ENCODE assay signal across 9 cellular contexts in the genomic region with DNA sequence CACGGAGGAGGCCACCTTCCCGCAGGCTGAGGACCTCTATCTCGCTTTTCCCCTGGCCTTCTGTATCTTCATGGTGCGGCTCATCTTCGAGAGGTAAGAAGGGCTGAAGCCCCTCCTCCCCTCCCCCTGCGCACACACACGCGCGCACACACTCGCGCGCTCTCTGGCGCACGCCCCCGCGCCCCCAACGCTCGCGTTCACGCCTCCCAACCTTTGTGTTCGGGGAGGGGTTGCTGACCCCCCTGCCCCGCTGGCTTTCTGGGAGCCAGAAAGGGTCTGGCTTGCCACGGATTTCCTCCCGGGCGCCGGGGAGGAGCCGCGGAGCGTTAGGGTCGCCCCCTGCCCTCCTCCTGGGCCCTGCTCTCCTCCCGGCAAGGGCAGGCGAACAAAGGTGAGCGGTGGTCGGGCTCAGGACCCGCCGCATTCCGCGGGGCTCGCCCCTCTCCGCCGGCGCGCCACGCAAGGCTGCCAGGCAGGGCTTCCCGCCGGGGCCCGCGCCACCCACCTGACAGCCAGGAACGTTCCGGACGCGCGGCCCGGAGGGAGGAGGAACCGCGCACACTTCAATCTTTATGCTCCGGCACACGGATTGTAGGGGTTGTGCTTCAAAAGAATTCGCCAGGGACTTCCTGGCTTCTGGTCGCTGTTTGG. TPM values are rescaled to one million over a fixed set of nuclear protein-coding genes. Genes with fewer than 3 reads are reported as not detected.
DNase-seq lines count a peak whose midpoint lies in the region; ATAC-seq, FAIRE-seq and TF ChIP-seq lines count a peak whose summit lies in the region.
"Had no signal": no experiment of that assay in that cellular context is flagged by ENCODE, and none has a peak within 500 bp of the region (broad histone marks: within the 10 kb centered on the region; RNA-seq: fewer than 3 reads in every experiment).

No MANE protein-coding gene starts in this region.

- no peaks in the 10 kb centered on the region for H3K36me3 Mint-ChIP-seq in astrocyte (ENCODE audit: low read depth, unreplicated experiment)

- CTCF ChIA-PET in Panc1 (lab: Charles Lee): no interaction called here

- ATAC-seq in GM19025 (IDR thresholded peaks at IDR 0.05; ENCODE audit: low read depth, unreplicated experiment) (peak; percentile 22), HG03175 (IDR thresholded peaks at IDR 0.05; ENCODE audit: unreplicated experiment) (peak; percentile 35), Panc1 (peak; percentile 72)

- H3K27me3 ChIP-seq in Panc1 (ENCODE audit: control insufficient read depth, insufficient read depth, low read length): no peaks in the 10 kb centered on the region
- no peaks in the 10 kb centered on the region for H3K27me3 ChIP-seq in astrocyte (ENCODE audit: insufficient read depth, low read length)

- intact Hi-C loops in Panc1 (cut with micrococcal nuclease; ENCODE audit: unreplicated experiment): loop anchor here (10.0 kb wide), 1 partner anchor 298 kb away; no protein-coding TSS in a partner anchor

- peak overlapping the region; percentile 84 for H3K4me3 Mint-ChIP-seq in astrocyte (ENCODE audit: unreplicated experiment)

- peak overlapping the region; percentile 75 for H3K9ac ChIP-seq in astrocyte (ENCODE audit: low read length)

- peak overlapping the region; percentile 95 for H2AFZ ChIP-seq in astrocyte (ENCODE audit: low read depth, low read length)

- DNase-seq in CD1c-positive myeloid dendritic cell (ENCODE audit: extremely low spot score) (peak; percentile 58), Panc1 (ENCODE audit: low read depth, low spot score) (no peak), astrocyte (ENCODE audit: low read depth) (peak; percentile 21), skeletal muscle cell (ENCODE audit: low read depth) (no peak), T-helper 9 cell (no peak)

- H3K4me2 ChIP-seq in astrocyte (ENCODE audit: low read length): peak overlapping the region; percentile 86

- H3K27ac ChIP-seq in Panc1 (ENCODE audit: low read length) (peak overlapping the region; percentile 67), astrocyte (ENCODE audit: low read depth, low read length) (no peak overlapping the region)

- no peaks in the 10 kb centered on the region for H3K9me3 ChIP-seq in Panc1 (ENCODE audit: control insufficient read depth, insufficient read depth, low read depth, low read length)
- H3K9me3 ChIP-seq in astrocyte (ENCODE audit: insufficient read depth, low read depth, low read length): no peaks in the 10 kb centered on the region

- H3K36me3 ChIP-seq in Panc1 (ENCODE audit: control insufficient read depth, insufficient read depth, low read length): no peaks in the 10 kb centered on the region; the same call in 1 of the 2 replicates
- no peaks in the 10 kb centered on the region for H3K36me3 ChIP-seq in astrocyte (ENCODE audit: insufficient read depth, low read length)

- H3K4me1 Mint-ChIP-seq in astrocyte (ENCODE audit: low read depth, unreplicated experiment): peaks cover 12% of the 10 kb centered on the region

- H3K4me3 ChIP-seq in Panc1 (ENCODE audit: low read depth in 2 of 2, low read length in 2 of 2) (peak overlapping the region; percentile 75 to 85), astrocyte (ENCODE audit: insufficient read depth, low read depth, low read length) (peak overlapping the region; percentile 89), iPS-11a (ENCODE audit: low read depth, low read length) (peak overlapping the region; percentile 88), skeletal muscle cell (ENCODE audit: low read depth, low read length) (peak overlapping the region; percentile 95)

- peaks cover 20% of the 10 kb centered on the region for H4K20me1 ChIP-seq in astrocyte (ENCODE audit: insufficient read depth, low read length)

- no peaks in the 10 kb centered on the region for H3K9me3 Mint-ChIP-seq in astrocyte (ENCODE audit: unreplicated experiment)

- no peaks in the 10 kb centered on the region for H3K27me3 Mint-ChIP-seq in astrocyte (ENCODE audit: low read depth, unreplicated experiment)

- BruUV-seq in Panc1 (replicated peaks; lab: Mats Ljungman, UMichigan): no TSS peak

- H3K4me1 ChIP-seq in Panc1 (ENCODE audit: control insufficient read depth, insufficient read depth, low read length): peaks cover 17% of the 10 kb centered on the region
- H3K4me1 ChIP-seq in astrocyte (ENCODE audit: insufficient read depth, low read length): peaks cover 4% of the 10 kb centered on the region

- peaks cover 6% of the 10 kb centered on the region for H3K79me2 ChIP-seq in astrocyte (ENCODE audit: insufficient read depth, low read length)

- no peak for TF ChIP-seq CTCF in Panc1 (IDR thresholded peaks at IDR 0.05)
- TF ChIP-seq CTCF in astrocyte (IDR thresholded peaks at IDR 0.05; ENCODE audit: insufficient read depth, low read depth, low read length): no peak

- peak overlapping the region; percentile 44 for H3K27ac Mint-ChIP-seq in astrocyte (ENCODE audit: unreplicated experiment)

- no peak for FAIRE-seq in astrocyte (lab: Jason Lieb, UNC)
- FAIRE-seq: TTC549 had no signal

- POLR2A ChIA-PET in Panc1 (lab: Charles Lee): no interaction called here

- in situ Hi-C loops in Panc1 (cut with HindIII; ENCODE audit: low pct_unique_long_range_greater_than_20kb, low sequenced_read_pairs): no loop called here

RNA-seq across cellular contexts. Expression of a gene that starts 0.6 kb away (rescaled TPM):
- total RNA-seq in Panc1 (2021; ENCODE audit: unreplicated experiment) (30.3 TPM), astrocyte (23.4 and 24.8 TPM in 2 replicates)
- polyA plus RNA-seq in Panc1 (2012; ENCODE audit: insufficient read length): 12.3 TPM

Comparison
In these comparisons a context has a peak if more than half of its experiments do, and no peak if none do; other contexts are left out.
1. DNase-seq: peak in CD1c-positive myeloid dendritic cell (single experiment) and astrocyte (single experiment); none in Panc1 (single experiment), skeletal muscle cell (single experiment) and T-helper 9 cell (single experiment).
2. ATAC-seq: peak in every context shown above with its lines; median percentile 72 in Panc1; 35 in HG03175; 22 in GM19025.
3. Peak in every context shown above with its lines, with median percentiles within 50 percentile points of each other: H3K4me3 ChIP-seq.